ENCODE assay signal across 1 cellular context in the genomic region with DNA sequence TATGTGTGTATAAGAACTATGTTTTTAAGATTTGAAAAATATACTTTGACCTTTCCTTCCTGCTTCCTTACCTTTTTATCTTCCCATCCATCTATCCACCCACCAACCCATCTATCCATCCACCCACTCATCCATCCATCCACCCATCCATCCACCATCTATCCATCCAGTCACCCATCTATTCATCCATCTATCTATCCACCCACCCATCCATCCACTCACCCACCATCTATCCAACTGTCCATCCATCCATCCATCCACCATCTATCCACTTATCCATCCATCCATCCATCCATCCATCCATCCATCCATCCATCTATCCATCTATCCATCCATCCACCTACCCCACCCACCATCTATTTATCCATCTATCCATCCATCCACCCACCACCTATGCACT.
TF ChIP-seq lines count a peak whose summit lies in the region.

No MANE protein-coding gene starts in this region.

TF ChIP-seq in K562, 482 proteins besides CTCF, POLR2A, EP300 and RAD21 (continued from another document):
- TF ChIP-seq RAD51 (IDR thresholded peaks at IDR 0.05; ENCODE audit: borderline replicate concordance, low read depth) (no peak), BMI1 (IDR thresholded peaks at IDR 0.05; ENCODE audit: low read length) (no peak), ILF3 (IDR thresholded peaks at IDR 0.05; ENCODE audit: borderline replicate concordance) (no peak), SREBF1 (IDR thresholded peaks at IDR 0.05; ENCODE audit: borderline replicate concordance, low read depth, low read length) (no peak), SMC3 (conservative IDR thresholded peaks at IDR 0.05; ENCODE audit: insufficient read depth, low read depth, low read length) (no peak), POLR2B (IDR thresholded peaks at IDR 0.05; ENCODE audit: low read depth, partially characterized antibody) (peak; percentile 72), NBN (IDR thresholded peaks at IDR 0.05; ENCODE audit: low read depth) (no peak), TCF3 (CRISPR knock-in tag; IDR thresholded peaks at IDR 0.05) (no peak), MCM3 (IDR thresholded peaks at IDR 0.05) (no peak), PHB (CRISPR knock-in tag; IDR thresholded peaks at IDR 0.05) (no peak), TAF9B (IDR thresholded peaks at IDR 0.05; ENCODE audit: partially characterized antibody) (no peak), EGR1 (conservative IDR thresholded peaks at IDR 0.05) (peak; percentile 62), NCOA1 (IDR thresholded peaks at IDR 0.05; ENCODE audit: low read depth) (no peak), CC2D1A (IDR thresholded peaks at IDR 0.05) (no peak), ELF4 (CRISPR knock-in tag; IDR thresholded peaks at IDR 0.05) (peak; percentile 81; the same call in 1 of the 2 replicates), SRSF3 (IDR thresholded peaks at IDR 0.05; ENCODE audit: insufficient read depth, low read length) (no peak), U2AF1 (optimal IDR thresholded peaks at IDR 0.05; ENCODE audit: low read depth, low read length) (no peak), EZH2 (IDR thresholded peaks at IDR 0.05; ENCODE audit: borderline replicate concordance, low read depth, low read length) (no peak), MCM5 (IDR thresholded peaks at IDR 0.05; ENCODE audit: low read depth) (no peak), KDM1A (IDR thresholded peaks at IDR 0.05) (0 out of 4 replicates have a peak, but pooled peaks of 1 of the 2 experiments have one; percentile 15), PTTG1 (tag; IDR thresholded peaks at IDR 0.05; ENCODE audit: low read depth) (no peak), LEF1 (IDR thresholded peaks at IDR 0.05) (no peak), ZFPM2 (CRISPR knock-in tag; IDR thresholded peaks at IDR 0.05) (no peak), TRIM24 (IDR thresholded peaks at IDR 0.05) (0 out of 4 replicates have a peak, but pooled peaks of 1 of the 2 experiments have one; percentile 7), NCOR1 (IDR thresholded peaks at IDR 0.05) (no peak; the same call in 1 of the 2 replicates), SUPT5H (IDR thresholded peaks at IDR 0.05) (peak; percentile 82), HDAC1 (IDR thresholded peaks at IDR 0.05) (peak in 1 of 2 experiments; percentile 51; a peak in 1 of 4 replicates), MTA2 (IDR thresholded peaks at IDR 0.05; ENCODE audit: low read depth) (no peak), HLTF (IDR thresholded peaks at IDR 0.05) (peak; percentile 29; the same call in 1 of the 2 replicates)
- TF ChIP-seq, protein P1, sequence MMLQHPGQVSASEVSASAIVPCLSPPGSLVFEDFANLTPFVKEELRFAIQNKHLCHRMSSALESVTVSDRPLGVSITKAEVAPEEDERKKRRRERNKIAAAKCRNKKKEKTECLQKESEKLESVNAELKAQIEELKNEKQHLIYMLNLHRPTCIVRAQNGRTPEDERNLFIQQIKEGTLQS (IDR thresholded peaks at IDR 0.05), result no peak
- TF ChIP-seq, protein P1 (CRISPR knock-in tag; conservative IDR thresholded peaks at IDR 0.05), result no peak
- TF ChIP-seq, protein P2, sequence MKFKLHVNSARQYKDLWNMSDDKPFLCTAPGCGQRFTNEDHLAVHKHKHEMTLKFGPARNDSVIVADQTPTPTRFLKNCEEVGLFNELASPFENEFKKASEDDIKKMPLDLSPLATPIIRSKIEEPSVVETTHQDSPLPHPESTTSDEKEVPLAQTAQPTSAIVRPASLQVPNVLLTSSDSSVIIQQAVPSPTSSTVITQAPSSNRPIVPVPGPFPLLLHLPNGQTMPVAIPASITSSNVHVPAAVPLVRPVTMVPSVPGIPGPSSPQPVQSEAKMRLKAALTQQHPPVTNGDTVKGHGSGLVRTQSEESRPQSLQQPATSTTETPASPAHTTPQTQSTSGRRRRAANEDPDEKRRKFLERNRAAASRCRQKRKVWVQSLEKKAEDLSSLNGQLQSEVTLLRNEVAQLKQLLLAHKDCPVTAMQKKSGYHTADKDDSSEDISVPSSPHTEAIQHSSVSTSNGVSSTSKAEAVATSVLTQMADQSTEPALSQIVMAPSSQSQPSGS (CRISPR knock-in tag; IDR thresholded peaks at IDR 0.05), result no peak
- TF ChIP-seq, protein P3, sequence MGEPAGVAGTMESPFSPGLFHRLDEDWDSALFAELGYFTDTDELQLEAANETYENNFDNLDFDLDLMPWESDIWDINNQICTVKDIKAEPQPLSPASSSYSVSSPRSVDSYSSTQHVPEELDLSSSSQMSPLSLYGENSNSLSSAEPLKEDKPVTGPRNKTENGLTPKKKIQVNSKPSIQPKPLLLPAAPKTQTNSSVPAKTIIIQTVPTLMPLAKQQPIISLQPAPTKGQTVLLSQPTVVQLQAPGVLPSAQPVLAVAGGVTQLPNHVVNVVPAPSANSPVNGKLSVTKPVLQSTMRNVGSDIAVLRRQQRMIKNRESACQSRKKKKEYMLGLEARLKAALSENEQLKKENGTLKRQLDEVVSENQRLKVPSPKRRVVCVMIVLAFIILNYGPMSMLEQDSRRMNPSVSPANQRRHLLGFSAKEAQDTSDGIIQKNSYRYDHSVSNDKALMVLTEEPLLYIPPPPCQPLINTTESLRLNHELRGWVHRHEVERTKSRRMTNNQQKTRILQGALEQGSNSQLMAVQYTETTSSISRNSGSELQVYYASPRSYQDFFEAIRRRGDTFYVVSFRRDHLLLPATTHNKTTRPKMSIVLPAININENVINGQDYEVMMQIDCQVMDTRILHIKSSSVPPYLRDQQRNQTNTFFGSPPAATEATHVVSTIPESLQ (CRISPR knock-in tag; IDR thresholded peaks at IDR 0.05), result no peak
- TF ChIP-seq, protein P4, sequence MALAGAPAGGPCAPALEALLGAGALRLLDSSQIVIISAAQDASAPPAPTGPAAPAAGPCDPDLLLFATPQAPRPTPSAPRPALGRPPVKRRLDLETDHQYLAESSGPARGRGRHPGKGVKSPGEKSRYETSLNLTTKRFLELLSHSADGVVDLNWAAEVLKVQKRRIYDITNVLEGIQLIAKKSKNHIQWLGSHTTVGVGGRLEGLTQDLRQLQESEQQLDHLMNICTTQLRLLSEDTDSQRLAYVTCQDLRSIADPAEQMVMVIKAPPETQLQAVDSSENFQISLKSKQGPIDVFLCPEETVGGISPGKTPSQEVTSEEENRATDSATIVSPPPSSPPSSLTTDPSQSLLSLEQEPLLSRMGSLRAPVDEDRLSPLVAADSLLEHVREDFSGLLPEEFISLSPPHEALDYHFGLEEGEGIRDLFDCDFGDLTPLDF (CRISPR knock-in tag; IDR thresholded peaks at IDR 0.05), result no peak
- TF ChIP-seq, protein P5, sequence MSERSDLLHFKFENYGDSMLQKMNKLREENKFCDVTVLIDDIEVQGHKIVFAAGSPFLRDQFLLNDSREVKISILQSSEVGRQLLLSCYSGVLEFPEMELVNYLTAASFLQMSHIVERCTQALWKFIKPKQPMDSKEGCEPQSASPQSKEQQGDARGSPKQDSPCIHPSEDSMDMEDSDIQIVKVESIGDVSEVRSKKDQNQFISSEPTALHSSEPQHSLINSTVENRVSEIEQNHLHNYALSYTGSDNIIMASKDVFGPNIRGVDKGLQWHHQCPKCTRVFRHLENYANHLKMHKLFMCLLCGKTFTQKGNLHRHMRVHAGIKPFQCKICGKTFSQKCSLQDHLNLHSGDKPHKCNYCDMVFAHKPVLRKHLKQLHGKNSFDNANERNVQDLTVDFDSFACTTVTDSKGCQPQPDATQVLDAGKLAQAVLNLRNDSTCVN (CRISPR knock-in tag; IDR thresholded peaks at IDR 0.05), result peak; percentile 84; the same call in 1 of the 2 replicates
- TF ChIP-seq, protein P6, sequence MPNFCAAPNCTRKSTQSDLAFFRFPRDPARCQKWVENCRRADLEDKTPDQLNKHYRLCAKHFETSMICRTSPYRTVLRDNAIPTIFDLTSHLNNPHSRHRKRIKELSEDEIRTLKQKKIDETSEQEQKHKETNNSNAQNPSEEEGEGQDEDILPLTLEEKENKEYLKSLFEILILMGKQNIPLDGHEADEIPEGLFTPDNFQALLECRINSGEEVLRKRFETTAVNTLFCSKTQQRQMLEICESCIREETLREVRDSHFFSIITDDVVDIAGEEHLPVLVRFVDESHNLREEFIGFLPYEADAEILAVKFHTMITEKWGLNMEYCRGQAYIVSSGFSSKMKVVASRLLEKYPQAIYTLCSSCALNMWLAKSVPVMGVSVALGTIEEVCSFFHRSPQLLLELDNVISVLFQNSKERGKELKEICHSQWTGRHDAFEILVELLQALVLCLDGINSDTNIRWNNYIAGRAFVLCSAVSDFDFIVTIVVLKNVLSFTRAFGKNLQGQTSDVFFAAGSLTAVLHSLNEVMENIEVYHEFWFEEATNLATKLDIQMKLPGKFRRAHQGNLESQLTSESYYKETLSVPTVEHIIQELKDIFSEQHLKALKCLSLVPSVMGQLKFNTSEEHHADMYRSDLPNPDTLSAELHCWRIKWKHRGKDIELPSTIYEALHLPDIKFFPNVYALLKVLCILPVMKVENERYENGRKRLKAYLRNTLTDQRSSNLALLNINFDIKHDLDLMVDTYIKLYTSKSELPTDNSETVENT (CRISPR knock-in tag; IDR thresholded peaks at IDR 0.05), result no peak
- TF ChIP-seq, protein P7, sequence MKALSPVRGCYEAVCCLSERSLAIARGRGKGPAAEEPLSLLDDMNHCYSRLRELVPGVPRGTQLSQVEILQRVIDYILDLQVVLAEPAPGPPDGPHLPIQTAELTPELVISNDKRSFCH (CRISPR knock-in tag; IDR thresholded peaks at IDR 0.05), result no peak
- TF ChIP-seq, protein P7 (tag; IDR thresholded peaks at IDR 0.05), result no peak
- TF ChIP-seq, protein P8, sequence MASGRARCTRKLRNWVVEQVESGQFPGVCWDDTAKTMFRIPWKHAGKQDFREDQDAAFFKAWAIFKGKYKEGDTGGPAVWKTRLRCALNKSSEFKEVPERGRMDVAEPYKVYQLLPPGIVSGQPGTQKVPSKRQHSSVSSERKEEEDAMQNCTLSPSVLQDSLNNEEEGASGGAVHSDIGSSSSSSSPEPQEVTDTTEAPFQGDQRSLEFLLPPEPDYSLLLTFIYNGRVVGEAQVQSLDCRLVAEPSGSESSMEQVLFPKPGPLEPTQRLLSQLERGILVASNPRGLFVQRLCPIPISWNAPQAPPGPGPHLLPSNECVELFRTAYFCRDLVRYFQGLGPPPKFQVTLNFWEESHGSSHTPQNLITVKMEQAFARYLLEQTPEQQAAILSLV (tag; IDR thresholded peaks at IDR 0.05), result no peak
- TF ChIP-seq, protein P9, sequence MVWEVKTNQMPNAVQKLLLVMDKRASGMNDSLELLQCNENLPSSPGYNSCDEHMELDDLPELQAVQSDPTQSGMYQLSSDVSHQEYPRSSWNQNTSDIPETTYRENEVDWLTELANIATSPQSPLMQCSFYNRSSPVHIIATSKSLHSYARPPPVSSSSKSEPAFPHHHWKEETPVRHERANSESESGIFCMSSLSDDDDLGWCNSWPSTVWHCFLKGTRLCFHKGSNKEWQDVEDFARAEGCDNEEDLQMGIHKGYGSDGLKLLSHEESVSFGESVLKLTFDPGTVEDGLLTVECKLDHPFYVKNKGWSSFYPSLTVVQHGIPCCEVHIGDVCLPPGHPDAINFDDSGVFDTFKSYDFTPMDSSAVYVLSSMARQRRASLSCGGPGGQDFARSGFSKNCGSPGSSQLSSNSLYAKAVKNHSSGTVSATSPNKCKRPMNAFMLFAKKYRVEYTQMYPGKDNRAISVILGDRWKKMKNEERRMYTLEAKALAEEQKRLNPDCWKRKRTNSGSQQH (CRISPR knock-in tag; IDR thresholded peaks at IDR 0.05), result peak; percentile 77; the same call in 1 of the 2 replicates
- TF ChIP-seq, protein P10, sequence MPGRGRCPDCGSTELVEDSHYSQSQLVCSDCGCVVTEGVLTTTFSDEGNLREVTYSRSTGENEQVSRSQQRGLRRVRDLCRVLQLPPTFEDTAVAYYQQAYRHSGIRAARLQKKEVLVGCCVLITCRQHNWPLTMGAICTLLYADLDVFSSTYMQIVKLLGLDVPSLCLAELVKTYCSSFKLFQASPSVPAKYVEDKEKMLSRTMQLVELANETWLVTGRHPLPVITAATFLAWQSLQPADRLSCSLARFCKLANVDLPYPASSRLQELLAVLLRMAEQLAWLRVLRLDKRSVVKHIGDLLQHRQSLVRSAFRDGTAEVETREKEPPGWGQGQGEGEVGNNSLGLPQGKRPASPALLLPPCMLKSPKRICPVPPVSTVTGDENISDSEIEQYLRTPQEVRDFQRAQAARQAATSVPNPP (IDR thresholded peaks at IDR 0.05; ENCODE audit: borderline replicate concordance, insufficient read depth, insufficient read length), result no peak
